10 cellular contexts compared by ENCODE assay signal in the genomic region with DNA sequence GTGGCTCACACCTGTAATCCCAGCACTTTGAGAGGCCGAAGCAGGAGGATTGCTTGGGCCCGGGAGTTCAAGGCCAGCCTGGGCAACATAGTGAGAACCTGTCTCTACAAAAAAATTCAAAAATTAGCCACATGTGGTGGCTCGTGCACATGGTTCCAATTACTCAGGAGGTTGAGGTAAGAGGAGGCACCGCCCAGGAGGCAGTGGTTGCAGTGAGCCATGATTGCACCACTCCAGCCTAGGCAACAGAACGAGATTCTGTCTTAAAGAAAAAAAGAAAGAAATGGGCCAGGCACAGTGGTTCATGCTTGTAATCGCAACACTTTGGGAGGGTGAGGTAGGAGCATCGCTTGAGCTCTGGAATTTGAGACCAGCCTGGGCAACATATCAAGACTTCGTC. TPM values are rescaled to one million over a fixed set of nuclear protein-coding genes. Genes with fewer than 3 reads are reported as not detected.
DNase-seq lines count a peak whose midpoint lies in the region; ATAC-seq and TF ChIP-seq lines count a peak whose summit lies in the region.
"Had no signal": no experiment of that assay in that cellular context is flagged by ENCODE, and none has a peak within 500 bp of the region (broad histone marks: within the 10 kb centered on the region; RNA-seq: fewer than 3 reads in every experiment).

No MANE protein-coding gene starts in this region.

- no peak overlapping the region for H3K4me3 ChIP-seq in esophagus squamous epithelium
- no peak overlapping the region for H3K4me3 ChIP-seq in prostate gland
- H3K4me3 ChIP-seq: cardiac muscle cell had no signal

- H3K27me3 Mint-ChIP-seq in CD14-positive monocyte (ENCODE audit: low read depth in 3 of 3), result peaks cover 0 to 1% (median 0%) of the 10 kb centered on the region in 3 donors

- H3K4me3 Mint-ChIP-seq in CD14-positive monocyte, result no peak overlapping the region

- H3K9me3 Mint-ChIP-seq in CD14-positive monocyte, result peaks cover 0 to 5% (median 0%) of the 10 kb centered on the region in 7 donors

- 29 to 49% methylated on average over 8 of the region's 8 CpGs for WGBS in esophagus squamous epithelium, 2 donors
- 81% methylated on average over 8 of the region's 8 CpGs for WGBS in prostate gland

- H3K4me1 Mint-ChIP-seq in CD14-positive monocyte, result peaks cover 44% of the 10 kb centered on the region

- DNase-seq in CD14-positive monocyte (ENCODE audit: low spot score) (peak; percentile 87), NOMO-1 treated with DMSO at 0.1 percent for 48 hours (lab: John Stamatoyannopoulos, UW; ENCODE audit: unreplicated experiment) (peak; percentile 79), esophagus squamous epithelium (lab: John Stamatoyannopoulos, UW) (no peak), prostate gland (ENCODE audit: low spot score) (no peak), HCEC 1CT (no peak)
- DNase-seq: NCI-H2227 treated with DMSO at 0.1 percent for 48 hours had no signal

- peaks cover 2 to 4% of the 10 kb centered on the region in 2 donors for H3K36me3 Mint-ChIP-seq in CD14-positive monocyte

- H3K36me3 ChIP-seq in esophagus squamous epithelium, result no peaks in the 10 kb centered on the region
- H3K36me3 ChIP-seq in prostate gland, result no peaks in the 10 kb centered on the region
- H3K36me3 ChIP-seq: cardiac muscle cell had no signal

- H3K27ac Mint-ChIP-seq in CD14-positive monocyte, result peak overlapping the region; percentile 89 to 100 (median 99)

- H3K27me3 ChIP-seq in esophagus squamous epithelium, result no peaks in the 10 kb centered on the region
- no peaks in the 10 kb centered on the region for H3K27me3 ChIP-seq in prostate gland (replicated peaks; ENCODE audit: insufficient read depth)
- H3K27me3 ChIP-seq: cardiac muscle cell had no signal

- H3K9me3 ChIP-seq in esophagus squamous epithelium, result no peaks in the 10 kb centered on the region
- no peaks in the 10 kb centered on the region for H3K9me3 ChIP-seq in prostate gland

- H3K27ac ChIP-seq in esophagus squamous epithelium (peak overlapping the region; percentile 70 to 84 (median 82)), prostate gland (peak overlapping the region; percentile 30 to 55)
- H3K27ac ChIP-seq: cardiac muscle cell had no signal

- no peak for ATAC-seq in HG02678 (IDR thresholded peaks at IDR 0.05; ENCODE audit: unreplicated experiment)
- ATAC-seq in HG03354 (IDR thresholded peaks at IDR 0.05; ENCODE audit: poor library complexity, severe bottlenecking, unreplicated experiment), result no peak
- no peak for ATAC-seq in HG03460 (IDR thresholded peaks at IDR 0.05; ENCODE audit: unreplicated experiment)

- TF ChIP-seq CTCF in CD14-positive monocyte (IDR thresholded peaks at IDR 0.05), result no peak
- TF ChIP-seq CTCF in esophagus squamous epithelium (IDR thresholded peaks at IDR 0.05), result no peak
- TF ChIP-seq CTCF in prostate gland (IDR thresholded peaks at IDR 0.05), result no peak

- intact Hi-C loops in CD14-positive monocyte (cut with micrococcal nuclease) (loop anchor here (2.0 to 10.0 kb wide), 3 partner anchors 34 to 318 kb away; partner anchors contain the start of genes MAP1LC3B2 (in 2 of the 2) and MED13L (in 2 of the 2)), esophagus squamous epithelium (cut with DNase I) (loop anchor here (10.0 kb wide), 1 partner anchor 318 kb away; the partner anchor contains the start of gene MED13L), prostate gland (cut with DNase I) (no loop called here)

- H3K4me1 ChIP-seq in esophagus squamous epithelium (peaks cover 17 to 41% (median 23%) of the 10 kb centered on the region in 3 donors), prostate gland (replicated peaks) (no peaks in the 10 kb centered on the region)

- TF ChIP-seq POLR2A in esophagus squamous epithelium (IDR thresholded peaks at IDR 0.05) (no peak), prostate gland (IDR thresholded peaks at IDR 0.05) (no peak)

RNA-seq across cellular contexts. Expression of gene MAP1LC3B2, which starts 33.5 kb away (rescaled TPM):
- polyA plus RNA-seq in CD14-positive monocyte, result 10 to 100 TPM in 1 of 2 donors, 1 to 10 TPM in 1; 6.4 to 12.9 TPM
- total RNA-seq in esophagus squamous epithelium, result under 1 TPM in 2 of 4 donors, not detected in 2; 0.76 TPM
- 1 to 10 TPM in 1 of 2 donors, not detected in 1; 1.6 TPM for total RNA-seq in prostate gland

Comparison
In these comparisons a context has a peak if more than half of its experiments do, and no peak if none do; other contexts are left out.
1. DNase-seq: peak in CD14-positive monocyte (single experiment) and NOMO-1 treated with DMSO at 0.1 percent for 48 hours (single experiment); none in esophagus squamous epithelium (single experiment), prostate gland (single experiment) and HCEC 1CT (single experiment).